ENCODE assay signal across 16 cellular contexts in the genomic region with DNA sequence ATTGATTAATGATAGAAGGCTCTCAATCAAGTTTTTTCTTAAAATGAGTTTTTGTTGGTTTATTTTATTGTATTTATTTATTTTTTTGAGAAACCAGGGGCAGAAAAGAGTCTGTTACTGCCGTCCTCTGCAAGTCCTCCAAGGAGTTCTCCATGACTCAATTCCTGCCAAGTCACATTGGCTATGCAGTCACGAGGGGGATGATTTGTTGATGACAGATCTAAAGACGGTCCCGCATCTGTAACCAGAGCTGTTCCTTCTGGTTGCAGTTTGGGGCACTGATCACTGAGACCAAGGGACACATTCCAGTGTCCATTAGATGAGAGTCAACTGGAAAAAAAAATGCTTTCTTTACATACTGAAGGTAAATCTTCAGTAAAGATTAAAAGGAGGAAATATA. TPM values are rescaled to one million over a fixed set of nuclear protein-coding genes. Genes with fewer than 3 reads are reported as not detected.
DNase-seq lines count a peak whose midpoint lies in the region; ATAC-seq, FAIRE-seq and TF ChIP-seq lines count a peak whose summit lies in the region.
"Had no signal": no experiment of that assay in that cellular context is flagged by ENCODE, and none has a peak within 500 bp of the region (broad histone marks: within the 10 kb centered on the region; RNA-seq: fewer than 3 reads in every experiment).

No MANE protein-coding gene starts in this region.

- CTCF ChIA-PET in K562 (lab: Yijun Ruan, JAX; ENCODE audit: low intra/inter-chr PET ratio): no interaction called here

- H3K4me3 ChIP-seq in K562 (no peak overlapping the region), mesodermal cell (ENCODE audit: extremely low read depth, insufficient read depth, low read length, poor library complexity, severe bottlenecking) (no peak overlapping the region), sigmoid colon (no peak overlapping the region)
- H3K4me3 ChIP-seq: A549, BLaER1, SJCRH30 had no signal

- DNase-seq in AG20443 (ENCODE audit: low spot score) (peak; percentile 32), M059J (ENCODE audit: low read depth) (peak; percentile 80), K562 (ENCODE audit: extremely low read depth in 1 of 4, low spot score in 3 of 4) (peak in 1 of 4 experiments; percentile 12), NCI-H1694 treated with DMSO at 0.1 percent for 48 hours (lab: John Stamatoyannopoulos, UW) (no peak), sigmoid colon (no peak), NCI-H2196 (lab: John Stamatoyannopoulos, UW; ENCODE audit: unreplicated experiment) (no peak), NK-92 (lab: John Stamatoyannopoulos, UW; ENCODE audit: unreplicated experiment) (no peak)
- DNase-seq: CD4-positive, alpha-beta memory T cell; DMS79; H9; NCI-H1105; SJCRH30 had no signal

- 0 out of 3 replicates have a peak, but pooled peaks have one; percentile 28 for ATAC-seq in K562

- H3K4me1 ChIP-seq in K562 (replicated peaks in 1 of 2; ENCODE audit: control insufficient read depth in 2 of 2, insufficient read depth in 2 of 2, low read length in 2 of 2) (no peaks in the 10 kb centered on the region; a peak in 1 of 5 replicates), mesodermal cell (ENCODE audit: control insufficient read depth, insufficient read depth, low read length, poor library complexity, severe bottlenecking) (no peaks in the 10 kb centered on the region), sigmoid colon (no peaks in the 10 kb centered on the region)
- H3K4me1 ChIP-seq: A549, SJCRH30 had no signal

- no peaks in the 10 kb centered on the region; a peak in 1 of 5 replicates for H3K27me3 ChIP-seq in K562 (ENCODE audit: control insufficient read depth in 2 of 2, insufficient read depth in 2 of 2, low read length in 2 of 2)
- no peaks in the 10 kb centered on the region for H3K27me3 ChIP-seq in sigmoid colon
- H3K27me3 ChIP-seq: BLaER1 had no signal

- H3K9ac ChIP-seq in K562 (ENCODE audit: insufficient read depth in 1 of 2, low read depth in 2 of 2, low read length in 2 of 2): no peak overlapping the region
- H3K9ac ChIP-seq: BLaER1 had no signal

- POLR2A ChIA-PET in K562 (lab: Yijun Ruan, JAX): interaction anchor here (1.4 kb wide), 2 partner anchors 8 to 15 kb away, joined by 3 to 4 read pairs; no protein-coding TSS in a partner anchor

- no TSS peak for BruUV-seq in K562 (replicated peaks; lab: Mats Ljungman, UMichigan)

- no peak overlapping the region for H2AFZ ChIP-seq in K562 (ENCODE audit: low read depth, low read length)

- no peak overlapping the region for H3K4me2 ChIP-seq in K562 (ENCODE audit: insufficient read depth, low read length)
- H3K4me2 ChIP-seq: A549, BLaER1 had no signal

- TF ChIP-seq CTCF in K562 (IDR thresholded peaks at IDR 0.05 in 2 of 3, conservative IDR thresholded peaks at IDR 0.05 in 1 of 3; ENCODE audit: insufficient read depth in 2 of 3, low read depth in 1 of 3, low read length in 3 of 3) (no peak), sigmoid colon (IDR thresholded peaks at IDR 0.05) (no peak)

- no peaks in the 10 kb centered on the region for H3K36me3 ChIP-seq in K562 (ENCODE audit: control insufficient read depth, insufficient read depth, low read length)
- H3K36me3 ChIP-seq in mesodermal cell (ENCODE audit: control insufficient read depth, insufficient read depth, low read length): no peaks in the 10 kb centered on the region
- H3K36me3 ChIP-seq in sigmoid colon: no peaks in the 10 kb centered on the region
- H3K36me3 ChIP-seq: BLaER1, SJCRH30 had no signal

- no peaks in the 10 kb centered on the region for H3K79me2 ChIP-seq in K562 (ENCODE audit: control insufficient read depth, insufficient read depth, low read length)

- no peak for TF ChIP-seq RAD21 in K562 (CRISPR knock-in tag; conservative IDR thresholded peaks at IDR 0.05 in 1 of 2, IDR thresholded peaks at IDR 0.05 in 1 of 2)

- no peaks in the 10 kb centered on the region for H3K9me1 ChIP-seq in K562 (ENCODE audit: control insufficient read depth, insufficient read depth, low read length)

- in situ Hi-C loops in K562 (cut with MboI): no loop called here

- no peak for TF ChIP-seq EP300 in K562 (IDR thresholded peaks at IDR 0.05; ENCODE audit: low read length)
- TF ChIP-seq EP300 in sigmoid colon (IDR thresholded peaks at IDR 0.05): no peak

- no peak for FAIRE-seq in K562 (lab: Jason Lieb, UNC)
- FAIRE-seq: A549 had no signal

- H3K9me3 ChIP-seq in K562 (replicated peaks; ENCODE audit: control insufficient read depth, insufficient read depth, low read depth, low read length) (no peaks in the 10 kb centered on the region), mesodermal cell (ENCODE audit: control insufficient read depth, low read length) (no peaks in the 10 kb centered on the region), sigmoid colon (no peaks in the 10 kb centered on the region)
- H3K9me3 ChIP-seq: A549, BLaER1, SJCRH30 had no signal

- H3K27ac ChIP-seq in K562 (ENCODE audit: extremely low read depth, low read depth, low read length) (no peak overlapping the region), mesodermal cell (ENCODE audit: low read depth, low read length, severe bottlenecking) (peak overlapping the region; percentile 32), sigmoid colon (no peak overlapping the region)
- H3K27ac ChIP-seq: A549, BLaER1, SJCRH30 had no signal

- 1% methylated on average over 4 of the region's 4 CpGs for WGBS in K562 (ENCODE audit: insufficient coverage, low coverage, missing lambda C conversion rate)
- 76% methylated on average over 3 of the region's 4 CpGs; no CpG with 5 or more reads in 1 of the 2 experiments for WGBS in mesodermal cell (ENCODE audit: insufficient coverage in 2 of 2), 2 experiments
- WGBS in sigmoid colon, 2 donors: 71 to 75% methylated on average over 4 of the region's 4 CpGs

- H4K20me1 ChIP-seq in K562 (replicated peaks; ENCODE audit: control insufficient read depth, insufficient read depth, low read length): no peaks in the 10 kb centered on the region
- H4K20me1 ChIP-seq: BLaER1 had no signal

- intact Hi-C loops in K562 (cut with micrococcal nuclease): no loop called here
- intact Hi-C loops in sigmoid colon (cut with DNase I): no loop called here

- no peak for TF ChIP-seq POLR2A in K562 (conservative IDR thresholded peaks at IDR 0.05)
- TF ChIP-seq POLR2A in sigmoid colon (IDR thresholded peaks at IDR 0.05): no peak

TF ChIP-seq in K562, 482 proteins besides CTCF, POLR2A, EP300 and RAD21 (continues in another document):
- no peak for TF ChIP-seq ZNF830 (CRISPR knock-in tag; IDR thresholded peaks at IDR 0.05)
- TF ChIP-seq ZNF133 (CRISPR knock-in tag; IDR thresholded peaks at IDR 0.05): no peak
- TF ChIP-seq NR2C1 (IDR thresholded peaks at IDR 0.05): no peak
- no peak for TF ChIP-seq NR2C1 (tag; IDR thresholded peaks at IDR 0.05)
- TF ChIP-seq, protein P1, sequence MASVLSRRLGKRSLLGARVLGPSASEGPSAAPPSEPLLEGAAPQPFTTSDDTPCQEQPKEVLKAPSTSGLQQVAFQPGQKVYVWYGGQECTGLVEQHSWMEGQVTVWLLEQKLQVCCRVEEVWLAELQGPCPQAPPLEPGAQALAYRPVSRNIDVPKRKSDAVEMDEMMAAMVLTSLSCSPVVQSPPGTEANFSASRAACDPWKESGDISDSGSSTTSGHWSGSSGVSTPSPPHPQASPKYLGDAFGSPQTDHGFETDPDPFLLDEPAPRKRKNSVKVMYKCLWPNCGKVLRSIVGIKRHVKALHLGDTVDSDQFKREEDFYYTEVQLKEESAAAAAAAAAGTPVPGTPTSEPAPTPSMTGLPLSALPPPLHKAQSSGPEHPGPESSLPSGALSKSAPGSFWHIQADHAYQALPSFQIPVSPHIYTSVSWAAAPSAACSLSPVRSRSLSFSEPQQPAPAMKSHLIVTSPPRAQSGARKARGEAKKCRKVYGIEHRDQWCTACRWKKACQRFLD (CRISPR knock-in tag; IDR thresholded peaks at IDR 0.05): peak; percentile 14; the same call in 1 of the 2 replicates
- TF ChIP-seq, protein P2, sequence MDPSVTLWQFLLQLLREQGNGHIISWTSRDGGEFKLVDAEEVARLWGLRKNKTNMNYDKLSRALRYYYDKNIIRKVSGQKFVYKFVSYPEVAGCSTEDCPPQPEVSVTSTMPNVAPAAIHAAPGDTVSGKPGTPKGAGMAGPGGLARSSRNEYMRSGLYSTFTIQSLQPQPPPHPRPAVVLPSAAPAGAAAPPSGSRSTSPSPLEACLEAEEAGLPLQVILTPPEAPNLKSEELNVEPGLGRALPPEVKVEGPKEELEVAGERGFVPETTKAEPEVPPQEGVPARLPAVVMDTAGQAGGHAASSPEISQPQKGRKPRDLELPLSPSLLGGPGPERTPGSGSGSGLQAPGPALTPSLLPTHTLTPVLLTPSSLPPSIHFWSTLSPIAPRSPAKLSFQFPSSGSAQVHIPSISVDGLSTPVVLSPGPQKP (CRISPR knock-in tag; IDR thresholded peaks at IDR 0.05): no peak

RNA-seq across cellular contexts. Expression of a gene that starts 14.0 kb away (rescaled TPM):
- 5.5 and 11.9 TPM in 2 replicates for total RNA-seq in M059J (2014; rRNA removed; shearing (Covaris generic))
- 0.12 and 0.23 TPM in 2 replicates for total RNA-seq in K562 (2011; cell fraction: chromatin; rRNA removed; ENCODE audit: low replicate concordance)
- total RNA-seq in K562 (2011; cell fraction: nucleolus; rRNA removed): 0.17 and 0.26 TPM in 2 replicates
- total RNA-seq in K562 (2011; cell fraction: nucleoplasm; rRNA removed): 0.69 TPM in 1 of 2 replicates, not detected in the other
- total RNA-seq in K562 (2014; rRNA removed) (0.05 TPM in 1 of 2 replicates, not detected in the other), K562 (2014; rRNA removed; fragmentation: Illumina TruSeq; extraction: Trizol) (not detected in 2 replicates), K562 (2015; rRNA removed; fragmentation: Illumina TruSeq; extraction: Trizol) (0.07 TPM in 1 of 2 replicates, not detected in the other), K562 (2021) (0.11 and 0.20 TPM in 2 replicates), sigmoid colon (10 to 100 TPM; 14.0 to 32.7 (median 17.5) TPM)
- polyA plus RNA-seq in K562 (2011; rRNA removed) (not detected in 2 replicates), K562 (2014; fragmentation: Illumina TruSeq; extraction: Trizol) (0.03 TPM in 1 of 2 replicates, not detected in the other), K562 (2014; fragmentation: Nextera tagmentation; extraction: Ambion mirVana) (under 1 TPM in 1 of 2 experiments, not detected in 1; 0.03 TPM), K562 (2014; rRNA removed) (0.01 TPM in 1 of 2 replicates, not detected in the other), sigmoid colon (1 to 10 TPM; 1.2 to 4.8 (median 3.4) TPM)
- polyA plus RNA-seq in K562 (2011; cell fraction: cytosol; rRNA removed): not detected in 2 replicates
- polyA plus RNA-seq in K562 (2011; cell fraction: nucleus; rRNA removed): 0.04 TPM in 1 of 2 replicates, not detected in the other
- 0.04 and 0.10 TPM in 2 replicates for polyA plus RNA-seq in K562 (2012)
- polyA minus RNA-seq in K562 (2011; rRNA and poly(A)+ RNA removed): not detected in 2 replicates
- not detected in 2 replicates for polyA minus RNA-seq in K562 (2011; cell fraction: cytosol; rRNA and poly(A)+ RNA removed)
- not detected in 2 replicates for polyA minus RNA-seq in K562 (2011; cell fraction: nucleus; rRNA and poly(A)+ RNA removed)
- 6.6 TPM for polyA plus RNA-seq in mesodermal cell (2013, experiment 1 of 2)
- polyA plus RNA-seq in mesodermal cell (2013, experiment 2 of 2): 5.8 TPM
- total RNA-seq: NCI-H460, SJCRH30 had no signal
- polyA plus RNA-seq: A549 had no signal

Comparison
In these comparisons a context has a peak if more than half of its experiments do, and no peak if none do; other contexts are left out.
1. DNase-seq: peak in AG20443 (single experiment) and M059J (single experiment); none in NCI-H1694 treated with DMSO at 0.1 percent for 48 hours (single experiment), sigmoid colon (single experiment), NCI-H2196 (single experiment) and NK-92 (single experiment).